In the genomic region with DNA sequence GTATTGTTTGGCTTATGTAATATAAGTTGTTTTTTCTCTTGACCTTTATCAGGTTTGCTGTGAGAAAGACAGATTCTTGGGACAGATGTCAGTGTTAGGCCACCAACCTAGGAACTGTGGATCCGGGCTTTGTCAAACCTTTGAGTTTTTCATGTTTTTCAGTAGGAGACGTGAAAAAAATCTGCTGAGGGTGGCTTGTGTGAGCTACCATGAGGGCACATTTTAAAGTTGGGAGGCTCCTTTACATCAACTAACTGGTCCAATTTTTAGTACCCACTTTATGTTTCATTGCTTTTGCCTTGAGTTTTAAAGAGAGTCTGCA, we compare ENCODE assay signal across 8 cellular contexts. TPM values are rescaled to one million over a fixed set of nuclear protein-coding genes. Genes with fewer than 3 reads are reported as not detected.
A peak's percentile ranks its signal among the peaks of the same experiment; 100 is the strongest.
DNase-seq lines count a peak whose midpoint lies in the region; ATAC-seq and TF ChIP-seq lines count a peak whose summit lies in the region.

No MANE protein-coding gene starts in this region.

- H3K4me2 ChIP-seq in DOHH2 (ENCODE audit: low read length) (peak overlapping the region; percentile 64), PC-3 (ENCODE audit: low read length) (peak overlapping the region; percentile 99)

- TF ChIP-seq CTCF in DOHH2 (IDR thresholded peaks at IDR 0.05; ENCODE audit: low read depth, low read length, poor library complexity, severe bottlenecking): no peak
- TF ChIP-seq CTCF in PC-3 (conservative IDR thresholded peaks at IDR 0.05; ENCODE audit: low read depth, low read length): no peak
- no peak for TF ChIP-seq CTCF in epithelial cell of proximal tubule (conservative IDR thresholded peaks at IDR 0.05; ENCODE audit: low read depth, low read length)
- no peak for TF ChIP-seq CTCF in progenitor cell of endocrine pancreas (IDR thresholded peaks at IDR 0.05; ENCODE audit: unreplicated experiment)

- peak overlapping the region; percentile 100 for H2AFZ ChIP-seq in PC-3 (ENCODE audit: low read length)

- H3K4me3 Mint-ChIP-seq in progenitor cell of endocrine pancreas (ENCODE audit: low read depth): peak overlapping the region; percentile 95

- H3K9me3 ChIP-seq in DOHH2 (ENCODE audit: control insufficient read depth, insufficient read depth, low read length) (peaks cover 4% of the 10 kb centered on the region), PC-3 (ENCODE audit: low read length) (no peaks in the 10 kb centered on the region)

- peaks cover 28% of the 10 kb centered on the region for H3K4me1 Mint-ChIP-seq in progenitor cell of endocrine pancreas (ENCODE audit: low read depth)

- H3K27me3 ChIP-seq in DOHH2 (ENCODE audit: control insufficient read depth, low read length): no peaks in the 10 kb centered on the region
- no peaks in the 10 kb centered on the region for H3K27me3 ChIP-seq in PC-3 (ENCODE audit: low read length)

- H3K9me2 ChIP-seq in DOHH2 (replicated peaks; ENCODE audit: control insufficient read depth, low read length): no peaks in the 10 kb centered on the region; the same call in 1 of the 2 replicates
- no peaks in the 10 kb centered on the region for H3K9me2 ChIP-seq in PC-3 (replicated peaks; ENCODE audit: low read length)

- POLR2A ChIA-PET in PC-3 (lab: Charles Lee; ENCODE audit: unreplicated experiment): no interaction called here

- H4K20me1 ChIP-seq in DOHH2 (ENCODE audit: control insufficient read depth, insufficient read depth, low read depth, low read length) (no peaks in the 10 kb centered on the region), PC-3 (ENCODE audit: low read length) (no peaks in the 10 kb centered on the region)

- CTCF ChIA-PET in PC-3 (lab: Charles Lee): no interaction called here

- H3K79me2 ChIP-seq in DOHH2 (ENCODE audit: control insufficient read depth, low read length) (peaks cover 12% of the 10 kb centered on the region; the same call in 1 of the 2 replicates), PC-3 (ENCODE audit: low read length) (peaks cover 56% of the 10 kb centered on the region)

- peak overlapping the region; percentile 95 for H3K27ac Mint-ChIP-seq in progenitor cell of endocrine pancreas

- H3K27ac ChIP-seq in DOHH2 (ENCODE audit: low read depth, low read length) (no peak overlapping the region), PC-3 (ENCODE audit: low read length) (peak overlapping the region; percentile 68)

- no peaks in the 10 kb centered on the region; the same call in 1 of the 2 replicates for H3F3A ChIP-seq in DOHH2 (ENCODE audit: control insufficient read depth, insufficient read depth)
- no peaks in the 10 kb centered on the region for H3F3A ChIP-seq in PC-3 (ENCODE audit: low read length, unreplicated experiment)

- peaks cover 1% of the 10 kb centered on the region for H3K36me3 Mint-ChIP-seq in progenitor cell of endocrine pancreas (ENCODE audit: insufficient read depth)

- H3K9ac ChIP-seq in PC-3 (ENCODE audit: low read length): peak overlapping the region; percentile 87

- peaks cover 11% of the 10 kb centered on the region for H3K9me3 Mint-ChIP-seq in progenitor cell of endocrine pancreas (ENCODE audit: low read depth)

- no peak for ATAC-seq in PC-3

- BruUV-seq in PC-3 (replicated peaks; lab: Mats Ljungman, UMichigan): TSS peak; percentile 78

- no peaks in the 10 kb centered on the region for H3K27me3 Mint-ChIP-seq in progenitor cell of endocrine pancreas

- intact Hi-C loops in PC-3 (cut with micrococcal nuclease): loop anchor here (1.0 kb wide), 2 partner anchors 18 to 37 kb away; partner anchors contain the start of gene ANGEL2

- H3K4me3 ChIP-seq in DOHH2 (ENCODE audit: low read length) (peak overlapping the region; percentile 80), PC-3 (ENCODE audit: low read length) (peak overlapping the region; percentile 88), epithelial cell of proximal tubule (ENCODE audit: low read depth, low read length) (peak overlapping the region; percentile 77)

- no peaks in the 10 kb centered on the region for H3K36me3 ChIP-seq in DOHH2 (ENCODE audit: control insufficient read depth, low read length)
- H3K36me3 ChIP-seq in PC-3 (ENCODE audit: low read depth, low read length): no peaks in the 10 kb centered on the region

- no peak for DNase-seq in PC-3
- no peak for DNase-seq in epithelial cell of proximal tubule (ENCODE audit: low read depth)
- no peak for DNase-seq in progenitor cell of endocrine pancreas (ENCODE audit: low spot score, unreplicated experiment)
- DNase-seq in NCI-H2107 treated with DMSO at 0.1 percent for 48 hours (lab: John Stamatoyannopoulos, UW; ENCODE audit: unreplicated experiment): no peak
- DNase-seq in COLO668 (lab: John Stamatoyannopoulos, UW; ENCODE audit: unreplicated experiment): no peak
- DNase-seq in HT-29 (ENCODE audit: low spot score): no peak
- DNase-seq in cerebellar nuclear complex (lab: John Stamatoyannopoulos, UW): no peak

- H3K4me1 ChIP-seq in DOHH2 (ENCODE audit: control insufficient read depth, low read length) (peaks cover 13% of the 10 kb centered on the region), PC-3 (ENCODE audit: insufficient read depth, low read length) (peaks cover 38% of the 10 kb centered on the region)

RNA-seq across cellular contexts. Expression of gene RPS6KC1, which starts 0.8 kb away (rescaled TPM):
- total RNA-seq in PC-3 (2014; rRNA removed): 21.1 and 22.3 TPM in 2 replicates
- 8.3 and 8.5 TPM in 2 replicates for total RNA-seq in epithelial cell of proximal tubule
- total RNA-seq in progenitor cell of endocrine pancreas: 24.3 and 27.8 TPM in 2 replicates
- total RNA-seq in HT-29 (2014; rRNA removed; shearing (Covaris generic)): 4.7 and 4.8 TPM in 2 replicates

RNA-seq across cellular contexts. Expression of gene ANGEL2, which starts 36.2 kb away (rescaled TPM):
- total RNA-seq in PC-3 (2014; rRNA removed): 27.0 and 36.8 TPM in 2 replicates
- total RNA-seq in epithelial cell of proximal tubule: 14.8 and 27.4 TPM in 2 replicates
- total RNA-seq in progenitor cell of endocrine pancreas: 50.3 and 50.6 TPM in 2 replicates
- 14.1 and 17.0 TPM in 2 replicates for total RNA-seq in HT-29 (2014; rRNA removed; shearing (Covaris generic))
